Comparison of ENCODE assay signal across 2 cellular contexts in the genomic region with DNA sequence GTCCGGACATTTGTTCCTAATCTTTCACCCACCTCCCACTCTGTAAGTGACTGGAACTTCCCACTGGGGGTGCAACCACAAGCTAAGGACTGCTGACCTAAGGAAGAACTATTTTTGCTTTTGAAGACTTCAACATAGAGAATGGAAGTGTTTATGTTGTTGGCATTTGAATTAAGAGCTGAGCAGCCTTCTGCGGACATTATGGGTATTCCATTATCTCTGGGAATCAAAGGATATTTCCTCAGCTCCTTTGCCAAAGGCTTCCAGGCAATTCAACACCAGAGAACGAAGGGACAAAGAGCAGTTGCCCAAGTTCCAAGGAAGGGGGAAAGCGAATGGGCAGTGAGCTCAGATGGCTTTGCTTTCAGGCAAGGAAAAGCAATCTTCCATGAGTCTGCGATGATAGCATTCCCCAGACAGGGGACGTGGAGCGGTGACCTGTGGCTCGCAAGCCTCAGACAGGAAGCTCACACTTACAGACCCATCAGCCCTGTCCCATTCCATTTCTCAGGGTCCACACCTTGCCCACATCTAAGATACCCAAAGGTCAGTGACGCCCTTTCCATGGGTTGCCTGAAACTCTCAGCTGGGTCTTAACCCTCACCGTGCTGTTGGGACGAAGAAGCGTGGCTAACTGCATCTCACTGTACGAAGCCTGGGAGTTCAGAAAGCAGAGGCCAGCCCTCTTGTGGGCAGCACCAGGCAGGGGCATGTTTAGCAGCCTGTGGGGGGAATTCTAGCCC.
TF ChIP-seq lines count a peak whose summit lies in the region.

No MANE protein-coding gene starts in this region.

TF ChIP-seq in A549, 52 proteins besides CTCF, POLR2A, EP300 and RAD21:
- TF ChIP-seq, protein P1, sequence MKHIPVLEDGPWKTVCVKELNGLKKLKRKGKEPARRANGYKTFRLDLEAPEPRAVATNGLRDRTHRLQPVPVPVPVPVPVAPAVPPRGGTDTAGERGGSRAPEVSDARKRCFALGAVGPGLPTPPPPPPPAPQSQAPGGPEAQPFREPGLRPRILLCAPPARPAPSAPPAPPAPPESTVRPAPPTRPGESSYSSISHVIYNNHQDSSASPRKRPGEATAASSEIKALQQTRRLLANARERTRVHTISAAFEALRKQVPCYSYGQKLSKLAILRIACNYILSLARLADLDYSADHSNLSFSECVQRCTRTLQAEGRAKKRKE (CRISPR knock-in tag; IDR thresholded peaks at IDR 0.05; ENCODE audit: low read depth), result no peak
- TF ChIP-seq JUN (IDR thresholded peaks at IDR 0.05), result no peak
- no peak for TF ChIP-seq FOXS1 (CRISPR knock-in tag; IDR thresholded peaks at IDR 0.05)
- no peak for TF ChIP-seq TFCP2L1 (CRISPR knock-in tag; IDR thresholded peaks at IDR 0.05)

TF ChIP-seq in H1, 55 proteins besides CTCF, POLR2A, EP300 and RAD21 (continued from another document):
- TF ChIP-seq SP1 (IDR thresholded peaks at IDR 0.05; ENCODE audit: low read depth, low read length) (no peak), CREB1 (IDR thresholded peaks at IDR 0.05) (no peak), BCL11A (IDR thresholded peaks at IDR 0.05; ENCODE audit: low read depth in 2 of 2, low read length in 2 of 2) (no peak), ZNF274 (IDR thresholded peaks at IDR 0.05; ENCODE audit: borderline replicate concordance, extremely low read depth, low read length) (no peak), SAP30 (IDR thresholded peaks at IDR 0.05; ENCODE audit: insufficient read depth, insufficient replicate concordance, low read length) (no peak), GABPA (IDR thresholded peaks at IDR 0.05; ENCODE audit: borderline replicate concordance, insufficient read depth, low read length) (no peak), TEAD4 (IDR thresholded peaks at IDR 0.05; ENCODE audit: low read depth, low read length) (no peak), TCF12 (IDR thresholded peaks at IDR 0.05; ENCODE audit: low read depth, low read length) (no peak), FOSL1 (IDR thresholded peaks at IDR 0.05; ENCODE audit: insufficient read depth, low read depth, low read length) (no peak), RFX5 (IDR thresholded peaks at IDR 0.05; ENCODE audit: borderline replicate concordance, low read depth, low read length) (no peak), SRF (IDR thresholded peaks at IDR 0.05; ENCODE audit: low read depth, low read length) (no peak), BRCA1 (IDR thresholded peaks at IDR 0.05; ENCODE audit: low read depth, low read length) (no peak), PHF8 (conservative IDR thresholded peaks at IDR 0.05; ENCODE audit: low read depth, low read length) (no peak), HDAC2 (IDR thresholded peaks at IDR 0.05; ENCODE audit: borderline replicate concordance in 1 of 2, low read depth in 2 of 2, low read length in 2 of 2) (no peak)
- TF ChIP-seq, protein P2, sequence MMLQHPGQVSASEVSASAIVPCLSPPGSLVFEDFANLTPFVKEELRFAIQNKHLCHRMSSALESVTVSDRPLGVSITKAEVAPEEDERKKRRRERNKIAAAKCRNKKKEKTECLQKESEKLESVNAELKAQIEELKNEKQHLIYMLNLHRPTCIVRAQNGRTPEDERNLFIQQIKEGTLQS (IDR thresholded peaks at IDR 0.05; ENCODE audit: insufficient read depth, low read depth, low read length), result no peak
- TF ChIP-seq, protein P3, sequence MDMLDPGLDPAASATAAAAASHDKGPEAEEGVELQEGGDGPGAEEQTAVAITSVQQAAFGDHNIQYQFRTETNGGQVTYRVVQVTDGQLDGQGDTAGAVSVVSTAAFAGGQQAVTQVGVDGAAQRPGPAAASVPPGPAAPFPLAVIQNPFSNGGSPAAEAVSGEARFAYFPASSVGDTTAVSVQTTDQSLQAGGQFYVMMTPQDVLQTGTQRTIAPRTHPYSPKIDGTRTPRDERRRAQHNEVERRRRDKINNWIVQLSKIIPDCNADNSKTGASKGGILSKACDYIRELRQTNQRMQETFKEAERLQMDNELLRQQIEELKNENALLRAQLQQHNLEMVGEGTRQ (IDR thresholded peaks at IDR 0.05; ENCODE audit: low read length), result no peak
- TF ChIP-seq, protein P4, sequence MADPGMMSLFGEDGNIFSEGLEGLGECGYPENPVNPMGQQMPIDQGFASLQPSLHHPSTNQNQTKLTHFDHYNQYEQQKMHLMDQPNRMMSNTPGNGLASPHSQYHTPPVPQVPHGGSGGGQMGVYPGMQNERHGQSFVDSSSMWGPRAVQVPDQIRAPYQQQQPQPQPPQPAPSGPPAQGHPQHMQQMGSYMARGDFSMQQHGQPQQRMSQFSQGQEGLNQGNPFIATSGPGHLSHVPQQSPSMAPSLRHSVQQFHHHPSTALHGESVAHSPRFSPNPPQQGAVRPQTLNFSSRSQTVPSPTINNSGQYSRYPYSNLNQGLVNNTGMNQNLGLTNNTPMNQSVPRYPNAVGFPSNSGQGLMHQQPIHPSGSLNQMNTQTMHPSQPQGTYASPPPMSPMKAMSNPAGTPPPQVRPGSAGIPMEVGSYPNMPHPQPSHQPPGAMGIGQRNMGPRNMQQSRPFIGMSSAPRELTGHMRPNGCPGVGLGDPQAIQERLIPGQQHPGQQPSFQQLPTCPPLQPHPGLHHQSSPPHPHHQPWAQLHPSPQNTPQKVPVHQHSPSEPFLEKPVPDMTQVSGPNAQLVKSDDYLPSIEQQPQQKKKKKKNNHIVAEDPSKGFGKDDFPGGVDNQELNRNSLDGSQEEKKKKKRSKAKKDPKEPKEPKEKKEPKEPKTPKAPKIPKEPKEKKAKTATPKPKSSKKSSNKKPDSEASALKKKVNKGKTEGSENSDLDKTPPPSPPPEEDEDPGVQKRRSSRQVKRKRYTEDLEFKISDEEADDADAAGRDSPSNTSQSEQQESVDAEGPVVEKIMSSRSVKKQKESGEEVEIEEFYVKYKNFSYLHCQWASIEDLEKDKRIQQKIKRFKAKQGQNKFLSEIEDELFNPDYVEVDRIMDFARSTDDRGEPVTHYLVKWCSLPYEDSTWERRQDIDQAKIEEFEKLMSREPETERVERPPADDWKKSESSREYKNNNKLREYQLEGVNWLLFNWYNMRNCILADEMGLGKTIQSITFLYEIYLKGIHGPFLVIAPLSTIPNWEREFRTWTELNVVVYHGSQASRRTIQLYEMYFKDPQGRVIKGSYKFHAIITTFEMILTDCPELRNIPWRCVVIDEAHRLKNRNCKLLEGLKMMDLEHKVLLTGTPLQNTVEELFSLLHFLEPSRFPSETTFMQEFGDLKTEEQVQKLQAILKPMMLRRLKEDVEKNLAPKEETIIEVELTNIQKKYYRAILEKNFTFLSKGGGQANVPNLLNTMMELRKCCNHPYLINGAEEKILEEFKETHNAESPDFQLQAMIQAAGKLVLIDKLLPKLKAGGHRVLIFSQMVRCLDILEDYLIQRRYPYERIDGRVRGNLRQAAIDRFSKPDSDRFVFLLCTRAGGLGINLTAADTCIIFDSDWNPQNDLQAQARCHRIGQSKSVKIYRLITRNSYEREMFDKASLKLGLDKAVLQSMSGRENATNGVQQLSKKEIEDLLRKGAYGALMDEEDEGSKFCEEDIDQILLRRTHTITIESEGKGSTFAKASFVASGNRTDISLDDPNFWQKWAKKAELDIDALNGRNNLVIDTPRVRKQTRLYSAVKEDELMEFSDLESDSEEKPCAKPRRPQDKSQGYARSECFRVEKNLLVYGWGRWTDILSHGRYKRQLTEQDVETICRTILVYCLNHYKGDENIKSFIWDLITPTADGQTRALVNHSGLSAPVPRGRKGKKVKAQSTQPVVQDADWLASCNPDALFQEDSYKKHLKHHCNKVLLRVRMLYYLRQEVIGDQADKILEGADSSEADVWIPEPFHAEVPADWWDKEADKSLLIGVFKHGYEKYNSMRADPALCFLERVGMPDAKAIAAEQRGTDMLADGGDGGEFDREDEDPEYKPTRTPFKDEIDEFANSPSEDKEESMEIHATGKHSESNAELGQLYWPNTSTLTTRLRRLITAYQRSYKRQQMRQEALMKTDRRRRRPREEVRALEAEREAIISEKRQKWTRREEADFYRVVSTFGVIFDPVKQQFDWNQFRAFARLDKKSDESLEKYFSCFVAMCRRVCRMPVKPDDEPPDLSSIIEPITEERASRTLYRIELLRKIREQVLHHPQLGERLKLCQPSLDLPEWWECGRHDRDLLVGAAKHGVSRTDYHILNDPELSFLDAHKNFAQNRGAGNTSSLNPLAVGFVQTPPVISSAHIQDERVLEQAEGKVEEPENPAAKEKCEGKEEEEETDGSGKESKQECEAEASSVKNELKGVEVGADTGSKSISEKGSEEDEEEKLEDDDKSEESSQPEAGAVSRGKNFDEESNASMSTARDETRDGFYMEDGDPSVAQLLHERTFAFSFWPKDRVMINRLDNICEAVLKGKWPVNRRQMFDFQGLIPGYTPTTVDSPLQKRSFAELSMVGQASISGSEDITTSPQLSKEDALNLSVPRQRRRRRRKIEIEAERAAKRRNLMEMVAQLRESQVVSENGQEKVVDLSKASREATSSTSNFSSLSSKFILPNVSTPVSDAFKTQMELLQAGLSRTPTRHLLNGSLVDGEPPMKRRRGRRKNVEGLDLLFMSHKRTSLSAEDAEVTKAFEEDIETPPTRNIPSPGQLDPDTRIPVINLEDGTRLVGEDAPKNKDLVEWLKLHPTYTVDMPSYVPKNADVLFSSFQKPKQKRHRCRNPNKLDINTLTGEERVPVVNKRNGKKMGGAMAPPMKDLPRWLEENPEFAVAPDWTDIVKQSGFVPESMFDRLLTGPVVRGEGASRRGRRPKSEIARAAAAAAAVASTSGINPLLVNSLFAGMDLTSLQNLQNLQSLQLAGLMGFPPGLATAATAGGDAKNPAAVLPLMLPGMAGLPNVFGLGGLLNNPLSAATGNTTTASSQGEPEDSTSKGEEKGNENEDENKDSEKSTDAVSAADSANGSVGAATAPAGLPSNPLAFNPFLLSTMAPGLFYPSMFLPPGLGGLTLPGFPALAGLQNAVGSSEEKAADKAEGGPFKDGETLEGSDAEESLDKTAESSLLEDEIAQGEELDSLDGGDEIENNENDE (IDR thresholded peaks at IDR 0.05; ENCODE audit: insufficient replicate concordance, low read length), result no peak
